Comparison of ENCODE assay signal across 8 cellular contexts in genomic region chr6:31739639-31740396, GRCh38. TPM values are rescaled to one million over a fixed set of nuclear protein-coding genes. Genes with fewer than 3 reads are reported as not detected.
DNase-seq lines count a peak whose midpoint lies in the region; ATAC-seq and TF ChIP-seq lines count a peak whose summit lies in the region.

MSH5 (plus strand) TSS chr6:31740005; CDS start chr6:31740467, 462 bp downstream.

- H3K27me3 ChIP-seq in colonic mucosa (no peaks in the 10 kb centered on the region), layer of hippocampus (ENCODE audit: control insufficient read depth, insufficient read depth, low read length) (no peaks in the 10 kb centered on the region)

- no peak for TF ChIP-seq CTCF in colonic mucosa (IDR thresholded peaks at IDR 0.05)

- H3K27ac ChIP-seq in colonic mucosa (peak within 1 kb of the TSS; percentile 86), layer of hippocampus (ENCODE audit: low read depth, low read length) (peak within 1 kb of the TSS; percentile 64)

- peak; percentile 65 for ATAC-seq in HG03378 (IDR thresholded peaks at IDR 0.05; ENCODE audit: unreplicated experiment)

- H3K4me1 ChIP-seq in colonic mucosa = peaks cover 10% of the 10 kb centered on the region

- no peaks in the 10 kb centered on the region for H3K9me3 ChIP-seq in colonic mucosa

- peak within 1 kb of the TSS; percentile 82 to 100 for H3K9ac ChIP-seq in colonic mucosa (ENCODE audit: low read depth in 2 of 2, low read length in 2 of 2)

- intact Hi-C loops in colonic mucosa (cut with DNase I) = loop anchor here (5.0 kb wide), 1 partner anchor 38 kb away; the partner anchor contains the start of gene ABHD16A

- peak within 1 kb of the TSS; percentile 74 for H3K4me3 ChIP-seq in colonic mucosa

- peak; percentile 99 for DNase-seq in Ammon's horn (ENCODE audit: low spot score)
- DNase-seq in NCI-H524 treated with DMSO at 0.1 percent for 48 hours (lab: John Stamatoyannopoulos, UW) = peak; percentile 82
- peak; percentile 93 for DNase-seq in activated CD4-positive, alpha-beta T cell treated with anti-CD3 and anti-CD28 coated beads for 4 hours
- peak; percentile 99 for DNase-seq in colonic mucosa
- DNase-seq in stimulated activated CD4-positive, alpha-beta T cell treated with anti-CD3 and anti-CD28 coated beads, Interleukin-1b, Interleukin-23, amount 100 ng/mL, for 24 hours (ENCODE audit: low read depth in 4 of 4, low spot score in 1 of 4) = peak; percentile 88 to 95 (median 92)

- peak; percentile 68 for TF ChIP-seq POLR2A in GM19099 (IDR thresholded peaks at IDR 0.05; ENCODE audit: extremely low read depth, insufficient read length, low read depth)

- no peaks in the 10 kb centered on the region for H3K36me3 ChIP-seq in colonic mucosa

RNA-seq across cellular contexts. Expression of gene MSH5, which starts in this region (rescaled TPM):
- 10 to 100 TPM; 13.3 to 34.2 TPM for total RNA-seq in colonic mucosa

Comparison
In these comparisons a context has a peak if more than half of its experiments do, and no peak if none do; other contexts are left out.
1. Peak in every context shown above with its lines: DNase-seq, ATAC-seq, H3K4me3 ChIP-seq and H3K27ac ChIP-seq.